20 cellular contexts compared by ENCODE assay signal in genomic region chr5:122766130-122766529, GRCh38.
"Had no signal": no experiment of that assay in that cellular context is flagged by ENCODE, and none has a peak within 500 bp of the region (broad histone marks: within the 10 kb centered on the region; RNA-seq: fewer than 3 reads in every experiment).

No MANE protein-coding gene starts in this region.

- H3K36me3 ChIP-seq: MG63 had no signal

- DNase-seq: Karpas-422, KG1, MG63, NCI-H1092, NCI-H1105 treated with DMSO at 0.1 percent for 48 hours, NCI-H1417 treated with DMSO at 0.1 percent for 48 hours, NCI-H146, NCI-H1694 treated with DMSO at 0.1 percent for 48 hours, NCI-H1930, NCI-H2081, NCI-H2107, NCI-H2227 treated with DMSO at 0.1 percent for 48 hours, NCI-H524, NCI-H526 treated with DMSO at 0.1 percent for 48 hours, NCI-H774, PC-3, SHP77, SK-N-SH, SW 1271 had no signal

- ATAC-seq: Panc1, PC-3 had no signal

- H3K4me3 ChIP-seq: MG63 had no signal

- H3K27me3 ChIP-seq: MG63 had no signal

- H3K9me3 ChIP-seq: MG63, SK-N-SH had no signal
